ENCODE assay signal across 7 cellular contexts in the genomic region with DNA sequence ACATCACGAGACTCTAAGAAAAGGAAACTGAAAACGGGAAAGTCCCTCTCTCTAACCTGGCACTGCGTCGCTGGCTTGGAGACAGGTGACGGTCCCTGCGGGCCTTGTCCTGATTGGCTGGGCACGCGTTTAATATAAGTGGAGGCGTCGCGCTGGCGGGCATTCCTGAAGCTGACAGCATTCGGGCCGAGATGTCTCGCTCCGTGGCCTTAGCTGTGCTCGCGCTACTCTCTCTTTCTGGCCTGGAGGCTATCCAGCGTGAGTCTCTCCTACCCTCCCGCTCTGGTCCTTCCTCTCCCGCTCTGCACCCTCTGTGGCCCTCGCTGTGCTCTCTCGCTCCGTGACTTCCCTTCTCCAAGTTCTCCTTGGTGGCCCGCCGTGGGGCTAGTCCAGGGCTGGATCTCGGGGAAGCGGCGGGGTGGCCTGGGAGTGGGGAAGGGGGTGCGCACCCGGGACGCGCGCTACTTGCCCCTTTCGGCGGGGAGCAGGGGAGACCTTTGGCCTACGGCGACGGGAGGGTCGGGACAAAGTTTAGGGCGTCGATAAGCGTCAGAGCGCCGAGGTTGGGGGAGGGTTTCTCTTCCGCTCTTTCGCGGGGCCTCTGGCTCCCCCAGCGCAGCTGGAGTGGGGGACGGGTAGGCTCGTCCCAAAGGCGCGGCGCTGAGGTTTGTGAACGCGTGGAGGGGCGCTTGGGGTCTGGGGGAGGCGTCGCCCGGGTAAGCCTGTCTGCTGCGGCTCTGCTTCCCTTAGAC. TPM values are rescaled to one million over a fixed set of nuclear protein-coding genes. Genes with fewer than 3 reads are reported as not detected.
DNase-seq lines count a peak whose midpoint lies in the region; ATAC-seq, FAIRE-seq and TF ChIP-seq lines count a peak whose summit lies in the region.

A gene (plus strand): TSS at position 162 of the 752 bp plus-strand sequence. CDS start 30 bp downstream, at position 192.

- DNase-seq in GM18507 (ENCODE audit: extremely low spot score, insufficient read length, low read depth): peak; percentile 79
- peak; percentile 53 for DNase-seq in NCI-H2029 treated with DMSO at 0.1 percent for 48 hours (lab: John Stamatoyannopoulos, UW)
- peak; percentile 91 for DNase-seq in T-helper 9 cell
- DNase-seq in astrocyte of the cerebellum (ENCODE audit: low read depth): peak; percentile 95
- DNase-seq in hepatocyte (ENCODE audit: low spot score): peak; percentile 98
- DNase-seq in retina: peak; percentile 98

- WGBS in hepatocyte (ENCODE audit: low lambda C conversion rate, missing lambda C conversion rate): under 1% methylated on average over 49 of the region's 61 CpGs

- H3K27me3 ChIP-seq in hepatocyte: no peaks in the 10 kb centered on the region

- H3K4me1 ChIP-seq in hepatocyte (ENCODE audit: insufficient read depth): peaks cover 4% of the 10 kb centered on the region

- H3K4me3 ChIP-seq in astrocyte of the cerebellum (ENCODE audit: low read depth, low read length) (peak within 1 kb of the TSS; percentile 97), hepatocyte (peak within 1 kb of the TSS; percentile 83)

- H3K4me2 ChIP-seq in hepatocyte: peak within 1 kb of the TSS; percentile 90

- FAIRE-seq in GM18507 (lab: Jason Lieb, UNC): peak; percentile 97

- no peaks in the 10 kb centered on the region for H3K9me3 ChIP-seq in hepatocyte (ENCODE audit: low read depth)

- peak; percentile 83 for ATAC-seq in HG02981 (IDR thresholded peaks at IDR 0.05; ENCODE audit: unreplicated experiment)

- H3K9me2 ChIP-seq in hepatocyte (replicated peaks; ENCODE audit: insufficient read depth): no peaks in the 10 kb centered on the region

- peak within 1 kb of the TSS; percentile 99 for H3K27ac ChIP-seq in hepatocyte

- H3K36me3 ChIP-seq in hepatocyte (replicated peaks; ENCODE audit: insufficient read depth, low read depth): no peaks in the 10 kb centered on the region

- in situ Hi-C loops in astrocyte of the cerebellum (cut with HindIII; ENCODE audit: low sequenced_read_pairs): no loop called here

- peak within 1 kb of the TSS; percentile 70 for H2AFZ ChIP-seq in hepatocyte

- peaks cover 50% of the 10 kb centered on the region for H3K79me2 ChIP-seq in hepatocyte

- H4K20me1 ChIP-seq in hepatocyte (ENCODE audit: insufficient read depth, poor library complexity, severe bottlenecking): peaks cover 32% of the 10 kb centered on the region

- TF ChIP-seq CTCF in astrocyte of the cerebellum (IDR thresholded peaks at IDR 0.05; ENCODE audit: low read depth, low read length, missing control alignments) (no peak), hepatocyte (IDR thresholded peaks at IDR 0.05; ENCODE audit: poor library complexity) (no peak)

RNA-seq across cellular contexts. Expression of the gene that starts here (rescaled TPM):
- total RNA-seq in hepatocyte: 2,059 and 2,324 TPM in 2 replicates
- polyA plus RNA-seq in hepatocyte: 2,570 and 2,890 TPM in 2 replicates

Comparison
In these comparisons a context has a peak if more than half of its experiments do, and no peak if none do; other contexts are left out.
1. Peak in every context shown above with its lines: DNase-seq, ATAC-seq, H3K4me3 ChIP-seq and H3K27ac ChIP-seq.